22 cellular contexts compared by ENCODE assay signal in the genomic region with DNA sequence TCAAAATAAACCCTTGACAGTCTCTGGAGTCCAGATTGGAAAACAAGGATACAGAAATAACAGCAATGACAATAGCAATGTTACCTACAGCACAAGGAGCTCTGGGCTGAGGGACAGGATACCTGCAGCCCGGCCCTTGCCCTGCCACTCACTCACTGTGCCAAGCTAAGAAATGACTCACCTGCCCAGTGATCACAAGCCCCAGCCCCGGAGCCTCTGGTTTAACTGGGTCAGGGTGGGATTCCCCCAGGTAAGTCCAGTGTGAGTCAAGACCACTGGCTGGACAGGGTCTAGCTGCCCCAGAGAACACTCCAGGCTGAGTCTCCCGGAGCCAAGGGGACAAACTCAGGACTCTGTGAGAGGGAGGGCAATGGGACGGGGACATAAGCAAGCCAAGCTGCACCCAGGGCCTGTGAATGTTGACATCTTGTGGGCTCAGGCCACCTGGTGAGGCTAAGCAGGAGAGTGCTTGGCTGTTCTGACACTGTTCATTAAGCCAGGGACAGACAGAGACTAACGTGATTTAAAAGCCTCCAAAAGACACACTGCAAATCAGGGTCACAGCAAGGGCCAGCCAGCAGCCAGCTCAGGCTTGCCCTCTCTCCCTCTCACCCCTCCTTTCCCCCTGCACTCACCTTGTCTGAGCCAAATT.
DNase-seq lines count a peak whose midpoint lies in the region; ATAC-seq and TF ChIP-seq lines count a peak whose summit lies in the region.
"Had no signal": no experiment of that assay in that cellular context is flagged by ENCODE, and none has a peak within 500 bp of the region (broad histone marks: within the 10 kb centered on the region; RNA-seq: fewer than 3 reads in every experiment).

No MANE protein-coding gene starts in this region.

- in situ Hi-C loops in IMR-90 (cut with MboI; ENCODE audit: low sequenced_read_pairs), result no loop called here

- no peak overlapping the region for H3K14ac ChIP-seq in IMR-90 (replicated peaks; ENCODE audit: low read depth, low read length)

- H4K20me1 ChIP-seq in IMR-90 (ENCODE audit: insufficient read depth, low read length), result no peaks in the 10 kb centered on the region

- TF ChIP-seq CTCF in IMR-90 (conservative IDR thresholded peaks at IDR 0.05; ENCODE audit: low read depth, low read length) (no peak), RWPE2 (IDR thresholded peaks at IDR 0.05; ENCODE audit: poor library complexity, severe bottlenecking) (no peak), osteocyte (IDR thresholded peaks at IDR 0.05) (no peak)

- H4K91ac ChIP-seq in IMR-90 (ENCODE audit: insufficient read depth, low read depth, low read length), result no peak overlapping the region

- H3K79me1 ChIP-seq in IMR-90 (ENCODE audit: low read depth in 1 of 2, low read length in 2 of 2), result no peaks in the 10 kb centered on the region

- H4K8ac ChIP-seq in IMR-90 (ENCODE audit: low read depth in 2 of 2, low read length in 2 of 2), result no peak overlapping the region

- no peak overlapping the region for H2AK9ac ChIP-seq in IMR-90 (replicated peaks; ENCODE audit: low read depth, low read length, poor library complexity)

- H3K4me2 ChIP-seq in IMR-90 (ENCODE audit: low read depth, low read length), result no peak overlapping the region
- H3K4me2 ChIP-seq: GM23338, KMS-11 had no signal

- H2BK120ac ChIP-seq in IMR-90 (ENCODE audit: low read depth, low read length), result no peak overlapping the region

- 40% methylated on average over 1 of the region's 5 CpGs; no CpG with 5 or more reads in 1 of the 2 experiments for WGBS in IMR-90 (ENCODE audit: extremely low coverage in 2 of 2, insufficient read length in 1 of 2), 2 experiments

- no peak overlapping the region for H3K27ac Mint-ChIP-seq in osteocyte (ENCODE audit: unreplicated experiment)
- H3K27ac Mint-ChIP-seq: GM23338, IgD-negative memory B cell had no signal

- peaks cover 16% of the 10 kb centered on the region for H3K27me3 Mint-ChIP-seq in osteocyte (ENCODE audit: unreplicated experiment)

- H3K27ac ChIP-seq in IMR-90 (ENCODE audit: insufficient read depth, low read length) (no peak overlapping the region), RWPE2 (ENCODE audit: poor library complexity, severe bottlenecking) (no peak overlapping the region)
- H3K27ac ChIP-seq: KMS-11 had no signal

- H2BK15ac ChIP-seq in IMR-90 (ENCODE audit: low read depth, low read length), result no peak overlapping the region

- TF ChIP-seq RAD21 in IMR-90 (IDR thresholded peaks at IDR 0.05; ENCODE audit: low read length), result no peak

- CTCF ChIA-PET in IMR-90 (lab: Yijun Ruan, JAX), result no interaction called here

- ATAC-seq in IMR-90 (ENCODE audit: low read depth) (no peak), RWPE2 (ENCODE audit: low read depth) (0 out of 3 replicates have a peak, but pooled peaks have one; percentile 36), HG03159 (IDR thresholded peaks at IDR 0.05; ENCODE audit: unreplicated experiment) (no peak)
- ATAC-seq: GM23338 had no signal

- H3K4ac ChIP-seq in IMR-90 (ENCODE audit: low read depth, low read length), result no peak overlapping the region

- H3K23ac ChIP-seq in IMR-90 (ENCODE audit: low read depth, low read length), result no peak overlapping the region

- H3K9me1 ChIP-seq in IMR-90 (ENCODE audit: insufficient read depth, low read length), result no peaks in the 10 kb centered on the region

- H3K9ac ChIP-seq in IMR-90 (ENCODE audit: low read depth, low read length), result no peak overlapping the region
- H3K9ac ChIP-seq: KMS-11 had no signal

- no peaks in the 10 kb centered on the region for H3K4me1 ChIP-seq in IMR-90 (ENCODE audit: control insufficient read depth, insufficient read depth, low read length)
- no peaks in the 10 kb centered on the region for H3K4me1 ChIP-seq in RWPE2 (ENCODE audit: insufficient read depth, poor library complexity, severe bottlenecking)

- peak overlapping the region; percentile 23 for H2AFZ ChIP-seq in IMR-90 (replicated peaks; ENCODE audit: low read length, poor library complexity)
- H2AFZ ChIP-seq: GM23338 had no signal

- H2BK20ac ChIP-seq in IMR-90 (ENCODE audit: low read depth, low read length), result no peak overlapping the region

- H3K36me3 Mint-ChIP-seq in osteocyte (ENCODE audit: unreplicated experiment), result no peaks in the 10 kb centered on the region

- H3K56ac ChIP-seq in IMR-90 (ENCODE audit: extremely low read depth, insufficient read depth, low read length), result no peak overlapping the region

- no peak overlapping the region for H4K5ac ChIP-seq in IMR-90 (ENCODE audit: low read depth, low read length)

- no peak for DNase-seq in IMR-90
- DNase-seq in RWPE2 (ENCODE audit: low spot score), result no peak
- DNase-seq in islet precursor cell, result peak; percentile 58
- peak; percentile 77 for DNase-seq in osteocyte (ENCODE audit: extremely low spot score, unreplicated experiment)
- DNase-seq in ureter (ENCODE audit: low spot score), result no peak
- no peak for DNase-seq in NCI-H2107 treated with DMSO at 0.1 percent for 48 hours (lab: John Stamatoyannopoulos, UW; ENCODE audit: unreplicated experiment)
- DNase-seq: Calu3, DMS79 treated with DMSO at 0.1 percent for 48 hours, GF-D8, HCEC 1CT, MM.1S, NCI-H1694, NCI-H2081, NCI-H2171, NCI-H226, NCI-H510A, RPMI8226, SHP77 had no signal

- H3K36me3 ChIP-seq in IMR-90 (ENCODE audit: control insufficient read depth, insufficient read depth, low read length) (no peaks in the 10 kb centered on the region), RWPE2 (ENCODE audit: low read depth) (no peaks in the 10 kb centered on the region)

- peaks cover 6% of the 10 kb centered on the region for H3K9me3 Mint-ChIP-seq in osteocyte (ENCODE audit: unreplicated experiment)

- no peak overlapping the region for H2AK5ac ChIP-seq in IMR-90 (ENCODE audit: low read depth, low read length)

- H3K4me3 ChIP-seq in IMR-90 (ENCODE audit: insufficient read depth, low read depth, low read length), result no peak overlapping the region
- H3K4me3 ChIP-seq in RWPE2 (ENCODE audit: severe bottlenecking), result no peak overlapping the region
- H3K4me3 ChIP-seq: GM23338 had no signal

- dilution Hi-C loops in IMR-90 (cut with HindIII; ENCODE audit: low sequenced_read_pairs, unreplicated experiment), result no loop called here

- no peak overlapping the region for H3K4me3 Mint-ChIP-seq in osteocyte (ENCODE audit: unreplicated experiment)
- H3K4me3 Mint-ChIP-seq: GM23338 had no signal

- no peaks in the 10 kb centered on the region for H3K4me1 Mint-ChIP-seq in osteocyte (ENCODE audit: unreplicated experiment)
- H3K4me1 Mint-ChIP-seq: GM23338 had no signal

- TF ChIP-seq POLR2A in IMR-90 (IDR thresholded peaks at IDR 0.05; ENCODE audit: low read depth, low read length), result no peak

- H3K9me3 ChIP-seq in IMR-90 (ENCODE audit: control insufficient read depth, insufficient read depth, low read length) (peaks cover 2% of the 10 kb centered on the region; the same call in 1 of the 2 replicates), RWPE2 (ENCODE audit: severe bottlenecking) (no peaks in the 10 kb centered on the region)

- no TSS peak for BruUV-seq in IMR-90 (replicated peaks; lab: Mats Ljungman, UMichigan)

- H3K27me3 ChIP-seq in IMR-90 (ENCODE audit: control insufficient read depth, insufficient read depth, low read length), result peaks cover 4% of the 10 kb centered on the region
- H3K27me3 ChIP-seq in RWPE2 (ENCODE audit: insufficient read depth, poor library complexity, severe bottlenecking), result no peaks in the 10 kb centered on the region

- POLR2A ChIA-PET in IMR-90 (lab: Charles Lee; ENCODE audit: unreplicated experiment), result no interaction called here

- intact Hi-C loops in IMR-90 (cut with micrococcal nuclease), result no loop called here

- H2BK5ac ChIP-seq in IMR-90 (ENCODE audit: low read depth, low read length, poor library complexity, severe bottlenecking), result no peak overlapping the region

- no peak overlapping the region for H3K18ac ChIP-seq in IMR-90 (ENCODE audit: low read depth, low read length)

TF ChIP-seq in IMR-90, 13 proteins besides CTCF, POLR2A, EP300 and RAD21:
- TF ChIP-seq RFX5 (IDR thresholded peaks at IDR 0.05; ENCODE audit: low read depth, low read length), result no peak
- TF ChIP-seq FOS (IDR thresholded peaks at IDR 0.05; ENCODE audit: low read depth, low read length), result no peak
- no peak for TF ChIP-seq RCOR1 (IDR thresholded peaks at IDR 0.05; ENCODE audit: insufficient replicate concordance, low read length)
- TF ChIP-seq CEBPB (IDR thresholded peaks at IDR 0.05; ENCODE audit: low read depth, low read length), result no peak
- TF ChIP-seq MAFK (IDR thresholded peaks at IDR 0.05; ENCODE audit: low read depth, low read length), result no peak
- TF ChIP-seq, protein P1, sequence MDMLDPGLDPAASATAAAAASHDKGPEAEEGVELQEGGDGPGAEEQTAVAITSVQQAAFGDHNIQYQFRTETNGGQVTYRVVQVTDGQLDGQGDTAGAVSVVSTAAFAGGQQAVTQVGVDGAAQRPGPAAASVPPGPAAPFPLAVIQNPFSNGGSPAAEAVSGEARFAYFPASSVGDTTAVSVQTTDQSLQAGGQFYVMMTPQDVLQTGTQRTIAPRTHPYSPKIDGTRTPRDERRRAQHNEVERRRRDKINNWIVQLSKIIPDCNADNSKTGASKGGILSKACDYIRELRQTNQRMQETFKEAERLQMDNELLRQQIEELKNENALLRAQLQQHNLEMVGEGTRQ (IDR thresholded peaks at IDR 0.05; ENCODE audit: low read depth, low read length), result no peak
- no peak for TF ChIP-seq CHD1 (IDR thresholded peaks at IDR 0.05; ENCODE audit: low read depth, low read length)
- TF ChIP-seq, protein P2, sequence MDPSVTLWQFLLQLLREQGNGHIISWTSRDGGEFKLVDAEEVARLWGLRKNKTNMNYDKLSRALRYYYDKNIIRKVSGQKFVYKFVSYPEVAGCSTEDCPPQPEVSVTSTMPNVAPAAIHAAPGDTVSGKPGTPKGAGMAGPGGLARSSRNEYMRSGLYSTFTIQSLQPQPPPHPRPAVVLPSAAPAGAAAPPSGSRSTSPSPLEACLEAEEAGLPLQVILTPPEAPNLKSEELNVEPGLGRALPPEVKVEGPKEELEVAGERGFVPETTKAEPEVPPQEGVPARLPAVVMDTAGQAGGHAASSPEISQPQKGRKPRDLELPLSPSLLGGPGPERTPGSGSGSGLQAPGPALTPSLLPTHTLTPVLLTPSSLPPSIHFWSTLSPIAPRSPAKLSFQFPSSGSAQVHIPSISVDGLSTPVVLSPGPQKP (IDR thresholded peaks at IDR 0.05; ENCODE audit: borderline replicate concordance, low read depth, low read length), result no peak
- TF ChIP-seq MAZ (IDR thresholded peaks at IDR 0.05; ENCODE audit: borderline replicate concordance, low read depth, low read length), result no peak

Comparison
In these comparisons a context has a peak if more than half of its experiments do, and no peak if none do; other contexts are left out.
1. DNase-seq: peak in islet precursor cell (single experiment) and osteocyte (single experiment); none in IMR-90 (single experiment), RWPE2 (single experiment), ureter (single experiment) and NCI-H2107 treated with DMSO at 0.1 percent for 48 hours (single experiment).